In the genomic region with DNA sequence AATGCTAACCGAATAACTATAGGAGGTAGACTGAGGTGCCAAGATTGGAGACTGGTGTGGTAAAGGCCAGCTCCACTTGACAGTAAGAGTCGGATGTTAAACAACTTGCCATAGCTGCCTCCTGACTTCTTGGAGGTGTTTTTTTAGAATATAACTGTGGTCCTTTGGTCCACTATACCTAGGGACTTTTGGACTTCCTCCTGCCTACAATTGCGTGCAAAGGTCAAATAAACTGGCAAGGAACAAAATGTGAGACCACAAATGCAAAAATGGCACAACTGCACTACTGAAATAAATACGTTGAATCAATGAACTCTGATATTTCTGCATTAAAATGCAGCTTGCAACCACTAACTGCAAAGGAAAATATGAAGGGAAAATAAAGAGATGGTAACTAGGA, we compare ENCODE assay signal across 29 cellular contexts.
"Had no signal": no experiment of that assay in that cellular context is flagged by ENCODE, and none has a peak within 500 bp of the region (broad histone marks: within the 10 kb centered on the region; RNA-seq: fewer than 3 reads in every experiment).

No MANE protein-coding gene starts in this region.

- H3K4me3 ChIP-seq: stomach, suprapubic skin, testis, thoracic aorta, thyroid gland, tibial artery, tibial nerve, transverse colon, upper lobe of left lung, upper lobe of right lung, uterus, vagina had no signal

- H3K27me3 Mint-ChIP-seq: stimulated activated memory B cell treated with anti-CD40 and anti-IgM and Interleukin-4, amounts not matched to agents 10 μg/mL and 1 μg/mL and 100 μg/mL, for 72 hours; stimulated activated naive B cell treated with anti-CD40 and anti-IgM and Interleukin-4, amounts not matched to agents 10 μg/mL and 1 μg/mL and 100 μg/mL, for 72 hours; stimulated activated naive CD8-positive, alpha-beta T cell treated with anti-CD3 and anti-CD28 coated beads, Interleukin-15, amount 100 ng/mL, for 72 hours; stimulated activated naive CD8-positive, alpha-beta T cell treated with anti-CD3 and anti-CD28 coated beads, Interleukin-15, Interleukin-2, amounts not matched to agents 100 ng/mL and 50 ng/mL, for 24 hours; type B pancreatic cell had no signal

- H3K9me3 Mint-ChIP-seq: type B pancreatic cell had no signal

- H3K4me3 Mint-ChIP-seq: stimulated activated effector memory CD8-positive, alpha-beta T cell treated with anti-CD3 and anti-CD28 coated beads, Interleukin-12 subunit alpha, Interleukin-12 subunit beta, amount 100 ng/mL, for 72 hours; stimulated activated memory B cell treated with anti-CD40 and anti-IgM and Interleukin-4, amounts not matched to agents 10 μg/mL and 1 μg/mL and 100 μg/mL, for 72 hours; stimulated activated naive B cell treated with anti-CD40 and anti-IgM and Interleukin-4, amounts not matched to agents 10 μg/mL and 1 μg/mL and 100 μg/mL, for 72 hours; stimulated activated naive CD8-positive, alpha-beta T cell treated with anti-CD3 and anti-CD28 coated beads, Interleukin-15, amount 100 ng/mL, for 72 hours; stimulated activated naive CD8-positive, alpha-beta T cell treated with anti-CD3 and anti-CD28 coated beads, Interleukin-15, Interleukin-2, amounts not matched to agents 100 ng/mL and 50 ng/mL, for 24 hours; type B pancreatic cell had no signal

- H3K27me3 ChIP-seq: stomach, suprapubic skin, testis, thyroid gland, tibial artery, tibial nerve, transverse colon, upper lobe of left lung, upper lobe of right lung, uterus, vagina had no signal

- H3K27ac ChIP-seq: stomach, suprapubic skin, testis, thoracic aorta, thyroid gland, tibial artery, transverse colon, upper lobe of left lung, upper lobe of right lung, uterus, vagina had no signal

- ATAC-seq: stimulated activated effector memory CD8-positive, alpha-beta T cell treated with anti-CD3 and anti-CD28 coated beads, Interleukin-12 subunit alpha, Interleukin-12 subunit beta, amount 100 ng/mL, for 72 hours; stimulated activated memory B cell treated with anti-CD40 and anti-IgM and Interleukin-4, amounts not matched to agents 10 μg/mL and 1 μg/mL and 100 μg/mL, for 72 hours; stimulated activated naive B cell treated with anti-CD40 and anti-IgM and Interleukin-4, amounts not matched to agents 10 μg/mL and 1 μg/mL and 100 μg/mL, for 72 hours; stimulated activated naive CD8-positive, alpha-beta T cell treated with anti-CD3 and anti-CD28 coated beads, Interleukin-15, amount 100 ng/mL, for 72 hours; stimulated activated naive CD8-positive, alpha-beta T cell treated with anti-CD3 and anti-CD28 coated beads, Interleukin-15, Interleukin-2, amounts not matched to agents 100 U/mL and 50 U/mL, for 24 hours; upper lobe of right lung had no signal

- H3K9me3 ChIP-seq: suprapubic skin, testis, thoracic aorta, thyroid gland, tibial artery, transverse colon, upper lobe of left lung, upper lobe of right lung, uterus, vagina had no signal

- H3K36me3 ChIP-seq: stomach, suprapubic skin, thoracic aorta, thyroid gland, tibial artery, tibial nerve, transverse colon, upper lobe of left lung, upper lobe of right lung, uterus, vagina had no signal

- H3K4me1 Mint-ChIP-seq: stimulated activated effector memory CD8-positive, alpha-beta T cell treated with anti-CD3 and anti-CD28 coated beads, Interleukin-12 subunit alpha, Interleukin-12 subunit beta, amount 100 ng/mL, for 72 hours; stimulated activated memory B cell treated with anti-CD40 and anti-IgM and Interleukin-4, amounts not matched to agents 10 μg/mL and 1 μg/mL and 100 μg/mL, for 72 hours; stimulated activated naive B cell treated with anti-CD40 and anti-IgM and Interleukin-4, amounts not matched to agents 10 μg/mL and 1 μg/mL and 100 μg/mL, for 72 hours; stimulated activated naive CD8-positive, alpha-beta T cell treated with anti-CD3 and anti-CD28 coated beads, Interleukin-15, amount 100 ng/mL, for 72 hours had no signal

- H3K27ac Mint-ChIP-seq: stimulated activated effector memory CD8-positive, alpha-beta T cell treated with anti-CD3 and anti-CD28 coated beads, Interleukin-12 subunit alpha, Interleukin-12 subunit beta, amount 100 ng/mL, for 72 hours; stimulated activated memory B cell treated with anti-CD40 and anti-IgM and Interleukin-4, amounts not matched to agents 10 μg/mL and 1 μg/mL and 100 μg/mL, for 72 hours; stimulated activated naive B cell treated with anti-CD40 and anti-IgM and Interleukin-4, amounts not matched to agents 10 μg/mL and 1 μg/mL and 100 μg/mL, for 72 hours; stimulated activated naive CD8-positive, alpha-beta T cell treated with anti-CD3 and anti-CD28 coated beads, Interleukin-15, amount 100 ng/mL, for 72 hours; stimulated activated naive CD8-positive, alpha-beta T cell treated with anti-CD3 and anti-CD28 coated beads, Interleukin-15, Interleukin-2, amounts not matched to agents 100 ng/mL and 50 ng/mL, for 24 hours; type B pancreatic cell had no signal

- FAIRE-seq: urothelium cell line had no signal

- DNase-seq: stimulated activated CD4-positive, alpha-beta T cell treated with anti-CD3 and anti-CD28 coated beads, Interleukin-2, amount 100 ng/mL, for 48 hours; stimulated activated CD4-positive, alpha-beta T cell treated with anti-CD3 and anti-CD28 coated beads, Interleukin-4, amount 100 ng/mL, for 1 hour; stimulated activated CD4-positive, alpha-beta T cell treated with anti-CD3 and anti-CD28 coated beads, Interleukin-4, amount 100 ng/mL, for 24 hours; stimulated activated CD4-positive, alpha-beta T cell treated with anti-CD3 and anti-CD28 coated beads, Interleukin-4, amount 100 ng/mL, for 4 hours; stimulated activated CD8-positive, alpha-beta memory T cell treated with anti-CD3 and anti-CD28 coated beads, Interleukin-4, amount 100 ng/mL, for 48 hours; stimulated activated naive B cell treated with anti-CD40 and anti-IgM and Interleukin-4, amounts not matched to agents 10 μg/mL and 1 μg/mL and 100 μg/mL, for 72 hours; stimulated activated naive CD4-positive, alpha-beta T cell; stimulated activated naive CD4-positive, alpha-beta T cell treated with Interleukin-2 at 50 U/mL for 16 hours; stimulated activated naive CD8-positive, alpha-beta T cell treated with anti-CD3 and anti-CD28 coated beads, Interleukin-15, amount 100 ng/mL, for 72 hours; stimulated activated naive CD8-positive, alpha-beta T cell treated with anti-CD3 and anti-CD28 coated beads, Interleukin-15, Interleukin-2, amounts not matched to agents 100 U/mL and 50 U/mL, for 24 hours; stomach; substantia nigra; testis; thyroid gland; tibial artery; transverse colon; trophoblast cell; upper lobe of left lung; upper lobe of right lung; uterus had no signal

- H3K36me3 Mint-ChIP-seq: stimulated activated effector memory CD8-positive, alpha-beta T cell treated with anti-CD3 and anti-CD28 coated beads, Interleukin-12 subunit alpha, Interleukin-12 subunit beta, amount 100 ng/mL, for 72 hours; stimulated activated memory B cell treated with anti-CD40 and anti-IgM and Interleukin-4, amounts not matched to agents 10 μg/mL and 1 μg/mL and 100 μg/mL, for 72 hours; stimulated activated naive B cell treated with anti-CD40 and anti-IgM and Interleukin-4, amounts not matched to agents 10 μg/mL and 1 μg/mL and 100 μg/mL, for 72 hours; type B pancreatic cell had no signal

- H3K4me1 ChIP-seq: stomach, suprapubic skin, testis, thyroid gland, tibial artery, tibial nerve, transverse colon, upper lobe of left lung, upper lobe of right lung, uterus, vagina had no signal
